28 cellular contexts compared by ENCODE assay signal in genomic region chr10:3108575-3109105, GRCh38. TPM values are rescaled to one million over a fixed set of nuclear protein-coding genes. Genes with fewer than 3 reads are reported as not detected.
DNase-seq lines count a peak whose midpoint lies in the region; ATAC-seq, FAIRE-seq and TF ChIP-seq lines count a peak whose summit lies in the region.
"Had no signal": no experiment of that assay in that cellular context is flagged by ENCODE, and none has a peak within 500 bp of the region (broad histone marks: within the 10 kb centered on the region; RNA-seq: fewer than 3 reads in every experiment).

No MANE protein-coding gene starts in this region.

- H3K27me3 Mint-ChIP-seq in astrocyte (ENCODE audit: low read depth, unreplicated experiment), result no peaks in the 10 kb centered on the region
- H3K27me3 Mint-ChIP-seq in activated CD4-positive, alpha-beta T cell treated with anti-CD3 and anti-CD28 coated beads, Interleukin-2, amount 10 ng/mL, durations not matched to agents 7 days and 5 days, result no peaks in the 10 kb centered on the region
- H3K27me3 Mint-ChIP-seq in T-helper 17 cell, result no peaks in the 10 kb centered on the region
- H3K27me3 Mint-ChIP-seq: stimulated activated naive CD8-positive, alpha-beta T cell treated with anti-CD3 and anti-CD28 coated beads, Interleukin-15, Interleukin-2, amounts not matched to agents 100 ng/mL and 50 ng/mL, for 24 hours had no signal

- H3K4me1 ChIP-seq in heart right ventricle, result peaks cover 0 to 64% (median 29%) of the 10 kb centered on the region in 9 donors
- peaks cover 17% of the 10 kb centered on the region for H3K4me1 ChIP-seq in astrocyte (ENCODE audit: insufficient read depth, low read length)
- H3K4me1 ChIP-seq in keratinocyte (ENCODE audit: control insufficient read depth, extremely low read depth, insufficient read depth, low read length), result peaks cover 13% of the 10 kb centered on the region
- peaks cover 36 to 62% (median 54%) of the 10 kb centered on the region in 3 donors for H3K4me1 ChIP-seq in skeletal muscle tissue (ENCODE audit: control insufficient read depth in 3 of 3, insufficient read depth in 3 of 3, low read length in 3 of 3)
- H3K4me1 ChIP-seq: BE2C, colonic mucosa, testis had no signal

- H3K27ac ChIP-seq in heart right ventricle (peak overlapping the region in 7 of 10 donors; percentile 67 to 86 (median 82)), astrocyte (ENCODE audit: low read depth, low read length) (peak overlapping the region; percentile 96), keratinocyte (ENCODE audit: control insufficient read depth, insufficient read depth, low read length) (peak overlapping the region; percentile 97), skeletal muscle tissue (ENCODE audit: low read depth, low read length) (no peak overlapping the region)
- H3K27ac ChIP-seq: colonic mucosa, testis had no signal

- 88 to 95% methylated on average over 21 of the region's 21 CpGs for WGBS in heart right ventricle, 2 donors

- H3K27ac Mint-ChIP-seq in astrocyte (ENCODE audit: unreplicated experiment) (peak overlapping the region; percentile 47), T-helper 17 cell (no peak overlapping the region)
- H3K27ac Mint-ChIP-seq in activated CD4-positive, alpha-beta T cell treated with anti-CD3 and anti-CD28 coated beads, Interleukin-2, amount 10 ng/mL, durations not matched to agents 7 days and 5 days, result no peak overlapping the region
- H3K27ac Mint-ChIP-seq: CD8-positive, alpha-beta T cell; GM23338; nephron progenitor cell; stimulated activated naive CD8-positive, alpha-beta T cell treated with anti-CD3 and anti-CD28 coated beads, Interleukin-15, Interleukin-2, amounts not matched to agents 100 ng/mL and 50 ng/mL, for 24 hours had no signal

- POLR2A ChIA-PET in activated CD4-positive, alpha-beta T cell treated with anti-CD3 and anti-CD28 coated beads, Interleukin-2, amount 10 ng/mL, durations not matched to agents 7 days and 5 days (lab: Charles Lee), result no interaction called here

- TF ChIP-seq CTCF in heart right ventricle (IDR thresholded peaks at IDR 0.05) (no peak), astrocyte (IDR thresholded peaks at IDR 0.05; ENCODE audit: insufficient read depth, low read depth, low read length) (no peak), keratinocyte (optimal IDR thresholded peaks at IDR 0.05 in 1 of 3, IDR thresholded peaks at IDR 0.05 in 1 of 3, conservative IDR thresholded peaks at IDR 0.05 in 1 of 3; ENCODE audit: extremely low read depth in 1 of 3, insufficient read depth in 2 of 3, low read length in 3 of 3) (no peak)

- no peak overlapping the region for H3K4me3 Mint-ChIP-seq in astrocyte (ENCODE audit: unreplicated experiment)
- H3K4me3 Mint-ChIP-seq in activated CD4-positive, alpha-beta T cell treated with anti-CD3 and anti-CD28 coated beads, Interleukin-2, amount 10 ng/mL, durations not matched to agents 7 days and 5 days, result no peak overlapping the region
- H3K4me3 Mint-ChIP-seq in T-helper 17 cell, result no peak overlapping the region
- H3K4me3 Mint-ChIP-seq: CD8-positive, alpha-beta T cell; GM23338; nephron progenitor cell; stimulated activated naive CD8-positive, alpha-beta T cell treated with anti-CD3 and anti-CD28 coated beads, Interleukin-15, Interleukin-2, amounts not matched to agents 100 ng/mL and 50 ng/mL, for 24 hours had no signal

- CTCF ChIA-PET in activated CD4-positive, alpha-beta T cell treated with anti-CD3 and anti-CD28 coated beads, Interleukin-2, amount 10 ng/mL, durations not matched to agents 7 days and 5 days (lab: Charles Lee), result no interaction called here

- H3K9me1 ChIP-seq in keratinocyte (ENCODE audit: control insufficient read depth, extremely low read depth, insufficient read depth, low read length), result no peaks in the 10 kb centered on the region

- no peak overlapping the region for H3K9ac ChIP-seq in astrocyte (ENCODE audit: low read length)
- no peak overlapping the region for H3K9ac ChIP-seq in keratinocyte (ENCODE audit: control insufficient read depth, extremely low read depth, insufficient read depth, low read length)
- H3K9ac ChIP-seq in skeletal muscle tissue (ENCODE audit: low read depth in 1 of 3, low read length in 3 of 3), result peak overlapping the region in 2 of 3 donors; percentile 33 to 71

- H3K9me3 ChIP-seq in heart right ventricle (no peaks in the 10 kb centered on the region), astrocyte (ENCODE audit: insufficient read depth, low read depth, low read length) (no peaks in the 10 kb centered on the region), keratinocyte (ENCODE audit: control insufficient read depth, low read depth, low read length) (no peaks in the 10 kb centered on the region), skeletal muscle tissue (ENCODE audit: control insufficient read depth in 3 of 3, low read length in 3 of 3) (no peaks in the 10 kb centered on the region), T-helper 17 cell (ENCODE audit: control insufficient read depth, low read length, poor library complexity, severe bottlenecking) (no peaks in the 10 kb centered on the region)
- H3K9me3 ChIP-seq: BE2C, colonic mucosa, ovary, testis had no signal

- H3K4me2 ChIP-seq in astrocyte (ENCODE audit: low read length) (no peak overlapping the region), keratinocyte (ENCODE audit: control insufficient read depth, extremely low read depth, insufficient read depth, low read depth, low read length) (no peak overlapping the region)
- H3K4me2 ChIP-seq: GM23338 had no signal

- ATAC-seq in heart right ventricle, result no peak
- ATAC-seq in left cardiac atrium, result no peak
- no peak for ATAC-seq in T-helper 17 cell
- ATAC-seq: CD8-positive, alpha-beta T cell; GM23338 had no signal

- H3K36me3 ChIP-seq in heart right ventricle, result peaks cover 0 to 88% (median 32%) of the 10 kb centered on the region in 9 donors
- peaks cover 59% of the 10 kb centered on the region for H3K36me3 ChIP-seq in astrocyte (ENCODE audit: insufficient read depth, low read length)
- peaks cover 44 to 45% of the 10 kb centered on the region in 2 experiments for H3K36me3 ChIP-seq in keratinocyte (ENCODE audit: control insufficient read depth in 2 of 2, extremely low read depth in 1 of 2, insufficient read depth in 2 of 2, low read length in 2 of 2)
- peaks cover 10 to 21% (median 12%) of the 10 kb centered on the region in 3 donors for H3K36me3 ChIP-seq in skeletal muscle tissue (ENCODE audit: control insufficient read depth in 3 of 3, insufficient read depth in 3 of 3, low read length in 3 of 3)
- H3K36me3 ChIP-seq: BE2C, ovary had no signal

- no peak for FAIRE-seq in astrocyte (lab: Jason Lieb, UNC)
- FAIRE-seq in keratinocyte (lab: Jason Lieb, UNC), result no peak
- FAIRE-seq: bronchial epithelial cell had no signal

- intact Hi-C loops in heart right ventricle (cut with DNase I) (loop anchor here in 4 of 10 donors (5.0 kb wide), 1 partner anchor 41 kb away; the partner anchor contains the start of gene PFKP (in 4 of the 4)), left cardiac atrium (cut with DNase I) (no loop called here)

- H3K27me3 ChIP-seq in heart right ventricle (no peaks in the 10 kb centered on the region), astrocyte (ENCODE audit: insufficient read depth, low read length) (no peaks in the 10 kb centered on the region), keratinocyte (ENCODE audit: control insufficient read depth, extremely low read depth, insufficient read depth, low read length) (no peaks in the 10 kb centered on the region), skeletal muscle tissue (ENCODE audit: control insufficient read depth in 3 of 3, insufficient read depth in 3 of 3, low read length in 3 of 3) (no peaks in the 10 kb centered on the region)
- H3K27me3 ChIP-seq: BE2C, colonic mucosa, ovary, testis had no signal

- DNase-seq in heart right ventricle (no peak), left cardiac atrium (no peak), astrocyte (ENCODE audit: low read depth) (no peak), keratinocyte (ENCODE audit: low read depth, low spot score) (no peak), NCI-H187 treated with DMSO at 0.1 percent for 48 hours (lab: John Stamatoyannopoulos, UW) (no peak), T-helper 17 cell (no peak)
- DNase-seq in activated CD4-positive, alpha-beta T cell treated with anti-CD3 and anti-CD28 coated beads, Interleukin-2, amount 10 ng/mL, durations not matched to agents 7 days and 5 days, result no peak
- DNase-seq: ACHN; activated CD4-positive, alpha-beta T cell treated with anti-CD3 and anti-CD28 coated beads, Interleukin-2, amount 50 U/mL, for 48 hours; activated CD4-positive, CD25-positive, alpha-beta regulatory T cell; activated T-cell treated with anti-CD3 and anti-CD28 coated beads, Interleukin-2, amount 50 U/mL, for 48 hours; BE2C; CD8-positive, alpha-beta T cell; colonic mucosa; effector CD8-positive, alpha-beta T cell; NCI-H1105; NCI-H187; NCI-H2171; nephron progenitor cell; ovary; stimulated activated CD4-positive, alpha-beta T cell treated with anti-CD3 and anti-CD28 coated beads, Interleukin-2, amount 100 ng/mL, for 24 hours; stimulated activated CD8-positive, alpha-beta memory T cell treated with anti-CD3 and anti-CD28 coated beads, Interleukin-4, amount 100 ng/mL, for 48 hours; testis had no signal

- H3K9me3 Mint-ChIP-seq in astrocyte (ENCODE audit: unreplicated experiment), result no peaks in the 10 kb centered on the region
- H3K9me3 Mint-ChIP-seq in activated CD4-positive, alpha-beta T cell treated with anti-CD3 and anti-CD28 coated beads, Interleukin-2, amount 10 ng/mL, durations not matched to agents 7 days and 5 days, result no peaks in the 10 kb centered on the region
- H3K9me3 Mint-ChIP-seq: CD8-positive, alpha-beta T cell; GM23338; nephron progenitor cell; stimulated activated naive CD8-positive, alpha-beta T cell treated with anti-CD3 and anti-CD28 coated beads, Interleukin-15, Interleukin-2, amounts not matched to agents 100 ng/mL and 50 ng/mL, for 24 hours had no signal

- H3K36me3 Mint-ChIP-seq in astrocyte (ENCODE audit: low read depth, unreplicated experiment), result peaks cover 44% of the 10 kb centered on the region
- peaks cover 59% of the 10 kb centered on the region for H3K36me3 Mint-ChIP-seq in activated CD4-positive, alpha-beta T cell treated with anti-CD3 and anti-CD28 coated beads, Interleukin-2, amount 10 ng/mL, durations not matched to agents 7 days and 5 days (ENCODE audit: low read depth)
- peaks cover 8% of the 10 kb centered on the region for H3K36me3 Mint-ChIP-seq in T-helper 17 cell (ENCODE audit: low read depth)

- H3K79me2 ChIP-seq in astrocyte (ENCODE audit: insufficient read depth, low read length) (peaks cover 42% of the 10 kb centered on the region), keratinocyte (ENCODE audit: control insufficient read depth, insufficient read depth, low read length) (peaks cover 22% of the 10 kb centered on the region)

- H3K4me3 ChIP-seq in heart right ventricle, result no peak overlapping the region
- H3K4me3 ChIP-seq in astrocyte (ENCODE audit: insufficient read depth, low read depth, low read length), result no peak overlapping the region
- H3K4me3 ChIP-seq in keratinocyte (ENCODE audit: control insufficient read depth in 2 of 3, extremely low read depth in 1 of 3, insufficient read depth in 2 of 3, low read depth in 1 of 3, low read length in 3 of 3), result no peak overlapping the region
- no peak overlapping the region for H3K4me3 ChIP-seq in skeletal muscle tissue (ENCODE audit: low read length in 3 of 3)
- H3K4me3 ChIP-seq: colonic mucosa, GM23338, lung, ovary, testis had no signal

- dilution Hi-C loops in keratinocyte (cut with MboI; ENCODE audit: extremely low pct_ligation_motif_present, low sequenced_read_pairs), result no loop called here

- H3K4me1 Mint-ChIP-seq in astrocyte (ENCODE audit: low read depth, unreplicated experiment), result peaks cover 3% of the 10 kb centered on the region
- no peaks in the 10 kb centered on the region for H3K4me1 Mint-ChIP-seq in activated CD4-positive, alpha-beta T cell treated with anti-CD3 and anti-CD28 coated beads, Interleukin-2, amount 10 ng/mL, durations not matched to agents 7 days and 5 days
- peaks cover 9% of the 10 kb centered on the region for H3K4me1 Mint-ChIP-seq in T-helper 17 cell
- H3K4me1 Mint-ChIP-seq: GM23338 had no signal

- H2AFZ ChIP-seq in astrocyte (ENCODE audit: low read depth, low read length) (no peak overlapping the region), keratinocyte (ENCODE audit: control insufficient read depth, low read length) (no peak overlapping the region)
- H2AFZ ChIP-seq: GM23338 had no signal

- H4K20me1 ChIP-seq in astrocyte (ENCODE audit: insufficient read depth, low read length) (peaks cover 17% of the 10 kb centered on the region), keratinocyte (ENCODE audit: control insufficient read depth, extremely low read depth, insufficient read depth, low read length) (no peaks in the 10 kb centered on the region)

RNA-seq across cellular contexts. Expression of gene PFKP, which starts 41.3 kb away (rescaled TPM):
- total RNA-seq in heart right ventricle, result 100 to 1,000 TPM; 138 to 316 (median 220) TPM
- polyA plus RNA-seq in heart right ventricle, result 100 to 1,000 TPM in 1 of 2 donors, 10 to 100 TPM in 1; 68.3 to 230 TPM
- total RNA-seq in left cardiac atrium, result 100 to 1,000 TPM in 1 of 2 donors, 10 to 100 TPM in 1; 81.1 to 129 TPM
- total RNA-seq in astrocyte, result 356 and 361 TPM in 2 replicates
- 104 to 134 TPM (median 117 TPM) in 3 replicates for polyA plus RNA-seq in keratinocyte
- 117 TPM for polyA plus RNA-seq in keratinocyte (2011; ENCODE audit: low read depth)
- 79.3 and 111 TPM in 2 replicates for polyA plus RNA-seq in keratinocyte (2011; cell fraction: cytosol; rRNA removed)
- 162 and 174 TPM in 2 replicates for polyA plus RNA-seq in keratinocyte (2011; cell fraction: nucleus; rRNA removed)
- 134 and 205 TPM in 2 replicates for polyA plus RNA-seq in keratinocyte (2012; ENCODE audit: low replicate concordance)
- 91.1 to 184 TPM (median 107 TPM) in 3 replicates for polyA minus RNA-seq in keratinocyte
- 150 TPM for polyA minus RNA-seq in keratinocyte (2011; cell fraction: cytosol; rRNA and poly(A)+ RNA removed)
- 95.1 and 112 TPM in 2 replicates for polyA minus RNA-seq in keratinocyte (2011; cell fraction: nucleus; rRNA and poly(A)+ RNA removed)
- 12.5 TPM for total RNA-seq in skeletal muscle tissue
- total RNA-seq in activated CD4-positive, alpha-beta T cell treated with anti-CD3 and anti-CD28 coated beads, Interleukin-2, amount 10 ng/mL, durations not matched to agents 7 days and 5 days, result 100 to 1,000 TPM; 173 to 178 TPM
- 100 to 1,000 TPM in 1 of 2 donors, 10 to 100 TPM in 1; 76.9 to 106 TPM for total RNA-seq in T-helper 17 cell

Comparison
In these comparisons a context has a peak if more than half of its experiments do, and no peak if none do; other contexts are left out.
1. H3K9ac ChIP-seq: peak in skeletal muscle tissue (2 of 3); none in astrocyte (single experiment) and keratinocyte (single experiment).